20 cellular contexts compared by ENCODE assay signal in genomic region chr10:62153191-62153590, GRCh38.
DNase-seq lines count a peak whose midpoint lies in the region; ATAC-seq, FAIRE-seq and TF ChIP-seq lines count a peak whose summit lies in the region.
"Had no signal": no experiment of that assay in that cellular context is flagged by ENCODE, and none has a peak within 500 bp of the region (broad histone marks: within the 10 kb centered on the region; RNA-seq: fewer than 3 reads in every experiment).

No MANE protein-coding gene starts in this region.

- H3K36me3 ChIP-seq in HepG2 (replicated peaks in 1 of 2; ENCODE audit: control insufficient read depth in 1 of 2, insufficient read depth in 2 of 2, low read length in 2 of 2), result no peaks in the 10 kb centered on the region
- H3K36me3 ChIP-seq: BLaER1 treated with 17β-estradiol and CSF1 and Interleukin-3, amounts not matched to agents 10 nM and 100 nM; HAP-1 had no signal

- no peak overlapping the region for H3K9ac ChIP-seq in HepG2 (ENCODE audit: insufficient read depth, low read depth, low read length)

- no peak for TF ChIP-seq POLR2A in HepG2 (IDR thresholded peaks at IDR 0.05; ENCODE audit: insufficient read depth in 1 of 2, low read depth in 2 of 2, low read length in 2 of 2)

- TF ChIP-seq EP300 in HepG2 (IDR thresholded peaks at IDR 0.05; ENCODE audit: low read depth in 2 of 2, low read length in 2 of 2), result no peak
- TF ChIP-seq EP300 in HepG2 (CRISPR knock-in tag; IDR thresholded peaks at IDR 0.05; ENCODE audit: borderline replicate concordance), result no peak

- no peak overlapping the region for H2AFZ ChIP-seq in HepG2 (ENCODE audit: low read length)

- H3K4me2 ChIP-seq in HepG2 (ENCODE audit: low read depth, low read length), result no peak overlapping the region

- H3K27me3 ChIP-seq in HepG2 (ENCODE audit: control insufficient read depth in 1 of 2, insufficient read depth in 2 of 2, low read length in 2 of 2), result 0 out of 5 replicates have a peak, but pooled peaks cover 0 to under 1% of the 10 kb centered on the region in 2 experiments
- H3K27me3 ChIP-seq: BLaER1 treated with 17β-estradiol and CSF1 and Interleukin-3, amounts not matched to agents 10 nM and 100 nM had no signal

- no peaks in the 10 kb centered on the region for H3K79me2 ChIP-seq in HepG2 (ENCODE audit: insufficient read depth, low read length)

- peaks cover 5% of the 10 kb centered on the region for H3K4me1 Mint-ChIP-seq in activated naive CD4-positive, alpha-beta T cell treated with anti-CD3 and anti-CD28 coated beads for 36 hours (ENCODE audit: low read depth)
- H3K4me1 Mint-ChIP-seq: endodermal cell, immature natural killer cell had no signal

- no TSS peak for BruUV-seq in HepG2 (replicated peaks; lab: Mats Ljungman, UMichigan)

- no peaks in the 10 kb centered on the region for H3K9me3 ChIP-seq in HepG2 (ENCODE audit: low read length)
- H3K9me3 ChIP-seq: HAP-1 had no signal

- no peak for TF ChIP-seq CTCF in AG09319 (IDR thresholded peaks at IDR 0.05; ENCODE audit: low read depth, low read length)
- no peak for TF ChIP-seq CTCF in HepG2 (CRISPR knock-in tag; IDR thresholded peaks at IDR 0.05)
- no peak for TF ChIP-seq CTCF in GM13976 (IDR thresholded peaks at IDR 0.05; ENCODE audit: borderline replicate concordance, control extremely low read depth, extremely low read depth, insufficient read depth, missing control alignments)

- FAIRE-seq in HepG2 (lab: Jason Lieb, UNC), result no peak
- no peak for FAIRE-seq in urothelium cell line (lab: Jason Lieb, UNC)

- H3K27ac ChIP-seq in HepG2 (ENCODE audit: extremely low read length, insufficient read depth, low read length), result no peak overlapping the region

- DNase-seq in AG09319 (ENCODE audit: extremely low read depth, low read depth), result peak; percentile 40
- DNase-seq in LHCN-M2 (ENCODE audit: low read depth), result peak; percentile 54
- peak; percentile 63 for DNase-seq in dedifferentiated amniotic fluid mesenchymal stem cell (ENCODE audit: extremely low spot score)
- no peak for DNase-seq in HepG2 (ENCODE audit: low spot score)
- no peak for DNase-seq in GDM1 (lab: John Stamatoyannopoulos, UW)
- no peak for DNase-seq in urothelium cell line (ENCODE audit: low spot score)
- DNase-seq in activated naive CD4-positive, alpha-beta T cell treated with anti-CD3 and anti-CD28 coated beads for 36 hours, result no peak
- DNase-seq in GM13976 (ENCODE audit: low spot score), result no peak
- DNase-seq: activated CD4-positive, alpha-beta T cell treated with anti-CD3 and anti-CD28 coated beads for 36 hours; activated CD8-positive, alpha-beta memory T cell treated with anti-CD3 and anti-CD28 coated beads, Interleukin-2, amount 50 U/mL, for 4 hours; activated naive CD4-positive, alpha-beta T cell; DMS53; endodermal cell; immature natural killer cell; mesendoderm; NCI-H1105; retina; T1000 had no signal

- intact Hi-C loops in HepG2 (cut with micrococcal nuclease; ENCODE audit: unreplicated experiment), result no loop called here
- intact Hi-C loops in activated naive CD4-positive, alpha-beta T cell treated with anti-CD3 and anti-CD28 coated beads for 36 hours (cut with micrococcal nuclease), result no loop called here

- no peaks in the 10 kb centered on the region for H4K20me1 ChIP-seq in HepG2 (ENCODE audit: insufficient read depth, low read length)
- H4K20me1 ChIP-seq: BLaER1 treated with 17β-estradiol and CSF1 and Interleukin-3, amounts not matched to agents 10 nM and 100 nM had no signal

- no peak for TF ChIP-seq RAD21 in HepG2 (CRISPR knock-in tag; IDR thresholded peaks at IDR 0.05)

- POLR2A ChIA-PET in HepG2 (lab: Yijun Ruan, JAX), result no interaction called here

- no peak overlapping the region for H3K27ac Mint-ChIP-seq in activated naive CD4-positive, alpha-beta T cell treated with anti-CD3 and anti-CD28 coated beads for 36 hours
- H3K27ac Mint-ChIP-seq: activated CD4-positive, alpha-beta T cell treated with anti-CD3 and anti-CD28 coated beads for 36 hours; endodermal cell; immature natural killer cell had no signal

- no peak for ATAC-seq in HepG2
- ATAC-seq: activated CD4-positive, alpha-beta T cell treated with anti-CD3 and anti-CD28 coated beads for 36 hours had no signal

- CTCF ChIA-PET in HepG2 (lab: Yijun Ruan, JAX; ENCODE audit: low intra/inter-chr PET ratio, low total read pairs), result no interaction called here
- CTCF ChIA-PET in activated naive CD4-positive, alpha-beta T cell treated with anti-CD3 and anti-CD28 coated beads for 36 hours (lab: Charles Lee), result no interaction called here

- in situ Hi-C loops in HepG2 (cut with HindIII; ENCODE audit: extremely low pct_ligation_motif_present, low pct_unique_long_range_greater_than_20kb) (no loop called here), GM13976 (cut with MboI; ENCODE audit: low sequenced_read_pairs, unreplicated experiment) (no loop called here)

- H3K36me3 Mint-ChIP-seq in activated naive CD4-positive, alpha-beta T cell treated with anti-CD3 and anti-CD28 coated beads for 36 hours (ENCODE audit: low read depth), result no peaks in the 10 kb centered on the region
- H3K36me3 Mint-ChIP-seq: immature natural killer cell had no signal

- H3K27me3 Mint-ChIP-seq in activated naive CD4-positive, alpha-beta T cell treated with anti-CD3 and anti-CD28 coated beads for 36 hours (ENCODE audit: low read depth), result no peaks in the 10 kb centered on the region
- H3K27me3 Mint-ChIP-seq: activated CD4-positive, alpha-beta T cell treated with anti-CD3 and anti-CD28 coated beads for 36 hours had no signal

- 57% methylated on average over 1 of the region's 1 CpG for WGBS in HepG2 (ENCODE audit: low lambda C conversion rate)

- no peak overlapping the region for H3K4me3 ChIP-seq in HepG2 (replicated peaks in 1 of 3; ENCODE audit: insufficient read depth in 1 of 3, low read depth in 2 of 3, low read length in 3 of 3)
- H3K4me3 ChIP-seq: BLaER1 treated with 17β-estradiol and CSF1 and Interleukin-3, amounts not matched to agents 10 nM and 100 nM; HAP-1 had no signal

- H3K9me3 Mint-ChIP-seq in activated naive CD4-positive, alpha-beta T cell treated with anti-CD3 and anti-CD28 coated beads for 36 hours, result peaks cover 4% of the 10 kb centered on the region
- H3K9me3 Mint-ChIP-seq: endodermal cell, immature natural killer cell had no signal

- no peak overlapping the region for H3K4me3 Mint-ChIP-seq in activated naive CD4-positive, alpha-beta T cell treated with anti-CD3 and anti-CD28 coated beads for 36 hours
- H3K4me3 Mint-ChIP-seq: activated CD4-positive, alpha-beta T cell treated with anti-CD3 and anti-CD28 coated beads for 36 hours; endodermal cell; immature natural killer cell had no signal

- H3K4me1 ChIP-seq in HepG2 (ENCODE audit: insufficient read depth, low read length), result peaks cover 25% of the 10 kb centered on the region
- H3K4me1 ChIP-seq: HAP-1 had no signal

TF ChIP-seq in HepG2, 621 proteins besides CTCF, POLR2A, EP300 and RAD21:
- TF ChIP-seq TP53 (CRISPR knock-in tag; conservative IDR thresholded peaks at IDR 0.05) (no peak), MAFK (conservative IDR thresholded peaks at IDR 0.05 in 1 of 2, IDR thresholded peaks at IDR 0.05 in 1 of 2; ENCODE audit: low read length in 2 of 2) (peak; percentile 53; a peak in 3 of 4 replicates), MAFF (IDR thresholded peaks at IDR 0.05; ENCODE audit: low read depth, low read length) (peak; percentile 69), CEBPB (IDR thresholded peaks at IDR 0.05; ENCODE audit: borderline replicate concordance, low read depth, low read length) (peak; percentile 72)

Comparison
In these comparisons a context has a peak if more than half of its experiments do, and no peak if none do; other contexts are left out.
1. DNase-seq: peak in AG09319 (single experiment), LHCN-M2 (single experiment) and dedifferentiated amniotic fluid mesenchymal stem cell (single experiment); none in HepG2 (single experiment), GDM1 (single experiment), urothelium cell line (single experiment), activated naive CD4-positive, alpha-beta T cell treated with anti-CD3 and anti-CD28 coated beads for 36 hours (single experiment) and GM13976 (single experiment).